In genomic region chr9:38274746-38275250, GRCh38 we compare ENCODE assay signal across 18 cellular contexts.
A peak's percentile ranks its signal among the peaks of the same experiment; 100 is the strongest.
DNase-seq lines count a peak whose midpoint lies in the region; ATAC-seq and TF ChIP-seq lines count a peak whose summit lies in the region.
"Had no signal": no experiment of that assay in that cellular context is flagged by ENCODE, and none has a peak within 500 bp of the region (broad histone marks: within the 10 kb centered on the region; RNA-seq: fewer than 3 reads in every experiment).

No MANE protein-coding gene starts in this region.

- no peak for TF ChIP-seq CTCF in coronary artery (IDR thresholded peaks at IDR 0.05)
- no peak for TF ChIP-seq CTCF in hepatocyte (IDR thresholded peaks at IDR 0.05; ENCODE audit: poor library complexity)

- H3K27ac ChIP-seq in coronary artery: no peak overlapping the region
- H3K27ac ChIP-seq in hepatocyte: no peak overlapping the region
- H3K27ac ChIP-seq: RWPE1, SJCRH30 had no signal

- no peaks in the 10 kb centered on the region for H3K27me3 ChIP-seq in MG63
- no peaks in the 10 kb centered on the region for H3K27me3 ChIP-seq in hepatocyte
- H3K27me3 ChIP-seq: SJCRH30 had no signal

- no peak overlapping the region for H3K4me2 ChIP-seq in hepatocyte

- WGBS in hepatocyte (ENCODE audit: low lambda C conversion rate, missing lambda C conversion rate): 66% methylated on average over 5 of the region's 5 CpGs

- no peaks in the 10 kb centered on the region for H4K20me1 ChIP-seq in hepatocyte (ENCODE audit: insufficient read depth, poor library complexity, severe bottlenecking)

- no peaks in the 10 kb centered on the region for H3K79me2 ChIP-seq in hepatocyte

- DNase-seq in Daoy (ENCODE audit: low read depth) (peak; percentile 47), MG63 (peak; percentile 1), coronary artery (ENCODE audit: low spot score) (peak; percentile 33), myocyte (ENCODE audit: low read depth) (peak; percentile 15), GOT3 (lab: John Stamatoyannopoulos, UW) (no peak), hepatocyte (ENCODE audit: low spot score) (no peak)
- DNase-seq in stimulated activated naive CD4-positive, alpha-beta T cell (lab: John Stamatoyannopoulos, UW): no peak
- DNase-seq: AML-193, Caco-2, DMS53, NCI-H1436, NCI-H2029 treated with DMSO at 0.1 percent for 48 hours, NCI-H524, OCI-M1, SJCRH30 had no signal

- no peak overlapping the region for H3K4me3 ChIP-seq in MG63
- H3K4me3 ChIP-seq in coronary artery: no peak overlapping the region
- H3K4me3 ChIP-seq in hepatocyte: no peak overlapping the region
- H3K4me3 ChIP-seq: SJCRH30 had no signal

- H3K36me3 ChIP-seq in MG63: no peaks in the 10 kb centered on the region
- H3K36me3 ChIP-seq in hepatocyte (replicated peaks; ENCODE audit: insufficient read depth, low read depth): no peaks in the 10 kb centered on the region
- H3K36me3 ChIP-seq: SJCRH30 had no signal

- no peak for ATAC-seq in SK-N-SH treated with all-trans-retinoic acid at 6 μM for 48 hours
- ATAC-seq: HepG2 had no signal

- no peak overlapping the region for H2AFZ ChIP-seq in hepatocyte

- no peaks in the 10 kb centered on the region for H3K9me3 ChIP-seq in MG63
- H3K9me3 ChIP-seq in hepatocyte (ENCODE audit: low read depth): no peaks in the 10 kb centered on the region
- H3K9me3 ChIP-seq: Caco-2, SJCRH30 had no signal

- H3K9me2 ChIP-seq in hepatocyte (replicated peaks; ENCODE audit: insufficient read depth): no peaks in the 10 kb centered on the region

- H3K4me1 ChIP-seq in hepatocyte (ENCODE audit: insufficient read depth): peaks cover 5% of the 10 kb centered on the region
- H3K4me1 ChIP-seq: Caco-2, SJCRH30 had no signal

TF ChIP-seq in SK-N-SH treated with all-trans-retinoic acid at 6 μM for 48 hours, 23 proteins besides CTCF, POLR2A, EP300 and RAD21:
- no peak for TF ChIP-seq GLIS3 (CRISPR knock-in tag; IDR thresholded peaks at IDR 0.05)
- TF ChIP-seq BACH2 (CRISPR knock-in tag; IDR thresholded peaks at IDR 0.05; ENCODE audit: borderline replicate concordance): no peak
- no peak for TF ChIP-seq ZFP30 (CRISPR knock-in tag; IDR thresholded peaks at IDR 0.05)
- no peak for TF ChIP-seq OSR1 (CRISPR knock-in tag; IDR thresholded peaks at IDR 0.05)
- no peak for TF ChIP-seq POU6F1 (CRISPR knock-in tag; IDR thresholded peaks at IDR 0.05; ENCODE audit: borderline replicate concordance, low read depth)
- no peak for TF ChIP-seq RARB (CRISPR knock-in tag; IDR thresholded peaks at IDR 0.05)
- no peak for TF ChIP-seq ISL1 (CRISPR knock-in tag; IDR thresholded peaks at IDR 0.05)
- TF ChIP-seq SNAI2 (CRISPR knock-in tag; IDR thresholded peaks at IDR 0.05): no peak
- no peak for TF ChIP-seq ZNF70 (CRISPR knock-in tag; IDR thresholded peaks at IDR 0.05)
- no peak for TF ChIP-seq ESRRG (CRISPR knock-in tag; IDR thresholded peaks at IDR 0.05)
- no peak for TF ChIP-seq PATZ1 (CRISPR knock-in tag; IDR thresholded peaks at IDR 0.05; ENCODE audit: borderline replicate concordance)
- TF ChIP-seq TSHZ2 (CRISPR knock-in tag; IDR thresholded peaks at IDR 0.05): no peak

Comparison
In these comparisons a context has a peak if more than half of its experiments do, and no peak if none do; other contexts are left out.
1. DNase-seq: peak in Daoy (single experiment), MG63 (single experiment), coronary artery (single experiment) and myocyte (single experiment); none in GOT3 (single experiment), stimulated activated naive CD4-positive, alpha-beta T cell (0 of 6) and hepatocyte (single experiment).